Comparison of ENCODE assay signal across 18 cellular contexts in genomic region chr3:162400697-162401096, GRCh38.
"Had no signal": no experiment of that assay in that cellular context is flagged by ENCODE, and none has a peak within 500 bp of the region (broad histone marks: within the 10 kb centered on the region; RNA-seq: fewer than 3 reads in every experiment).

No MANE protein-coding gene starts in this region.

- H3K4me3 ChIP-seq: hepatocyte, lower lobe of right lung, prostate gland, right lobe of liver, suprapubic skin, upper lobe of right lung had no signal

- DNase-seq: activated CD4-positive, alpha-beta memory T cell treated with anti-CD3 and anti-CD28 coated beads for 36 hours; activated CD4-positive, alpha-beta T cell treated with anti-CD3 and anti-CD28 coated beads for 1 hour; activated gamma-delta T cell; activated T-cell treated with anti-CD3 and anti-CD28 coated beads, Interleukin-2, amount 50 U/mL, for 48 hours; amygdala; lower lobe of right lung; midbrain; naive B cell; right lobe of liver; stimulated activated CD4-positive, alpha-beta T cell treated with anti-CD3 and anti-CD28 coated beads, Interleukin-12 subunit alpha, Interleukin-12 subunit beta, amount 100 ng/mL, for 4 hours; stimulated activated naive CD4-positive, alpha-beta T cell; T-helper 9 cell; upper lobe of right lung had no signal

- H3K36me3 ChIP-seq: lower lobe of right lung, prostate gland, right lobe of liver, suprapubic skin, upper lobe of right lung had no signal

- H3K27ac Mint-ChIP-seq: activated CD4-positive, alpha-beta memory T cell treated with anti-CD3 and anti-CD28 coated beads for 36 hours; activated naive CD8-positive, alpha-beta T cell; brain had no signal

- H3K27me3 ChIP-seq: hepatocyte, right lobe of liver, suprapubic skin, upper lobe of right lung had no signal

- H3K9me3 ChIP-seq: lower lobe of right lung, prostate gland, right lobe of liver, suprapubic skin, upper lobe of right lung had no signal

- H3K4me1 ChIP-seq: lower lobe of right lung, prostate gland, right lobe of liver, suprapubic skin, upper lobe of right lung had no signal

- ATAC-seq: lower lobe of right lung, right lobe of liver, upper lobe of right lung had no signal

- H3K4me1 Mint-ChIP-seq: naive B cell had no signal

- H3K4me3 Mint-ChIP-seq: activated CD4-positive, alpha-beta memory T cell treated with anti-CD3 and anti-CD28 coated beads for 36 hours; activated naive CD8-positive, alpha-beta T cell; brain; naive B cell had no signal

- H3K27me3 Mint-ChIP-seq: activated CD4-positive, alpha-beta memory T cell treated with anti-CD3 and anti-CD28 coated beads for 36 hours; activated naive CD8-positive, alpha-beta T cell; brain; naive B cell had no signal

- H3K4me2 ChIP-seq: hepatocyte had no signal

- H3K79me2 ChIP-seq: hepatocyte had no signal

- H2AFZ ChIP-seq: hepatocyte had no signal

- H3K27ac ChIP-seq: hepatocyte, lower lobe of right lung, prostate gland, right lobe of liver, suprapubic skin, upper lobe of right lung had no signal

- H3K36me3 Mint-ChIP-seq: activated CD4-positive, alpha-beta memory T cell treated with anti-CD3 and anti-CD28 coated beads for 36 hours; activated naive CD8-positive, alpha-beta T cell; brain; naive B cell had no signal
